Comparison of ENCODE assay signal across 8 cellular contexts in the genomic region with DNA sequence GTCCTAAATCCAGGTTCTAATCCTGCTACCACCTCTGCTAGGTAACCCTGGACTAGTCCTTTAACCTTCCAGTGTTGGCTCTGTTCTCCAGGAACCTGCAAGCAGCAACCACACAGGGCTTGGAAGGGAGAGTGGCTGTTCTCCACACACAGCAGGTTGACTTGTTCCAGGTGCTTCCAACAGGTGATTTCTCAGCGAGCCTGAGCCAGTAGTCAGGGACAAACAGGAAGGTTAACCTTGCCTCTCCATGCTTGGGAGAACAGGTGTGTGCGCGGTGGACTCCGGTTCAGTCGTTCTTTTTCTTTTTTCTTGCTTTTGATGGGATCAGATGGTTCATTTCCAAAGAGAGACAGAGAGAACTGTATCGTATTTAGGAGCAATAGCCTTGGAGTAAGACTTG. TPM values are rescaled to one million over a fixed set of nuclear protein-coding genes. Genes with fewer than 3 reads are reported as not detected.
A peak's percentile ranks its signal among the peaks of the same experiment; 100 is the strongest.
DNase-seq lines count a peak whose midpoint lies in the region; ATAC-seq and TF ChIP-seq lines count a peak whose summit lies in the region.

No MANE protein-coding gene starts in this region.

- no peak for DNase-seq in activated CD4-positive, alpha-beta T cell treated with anti-CD3 and anti-CD28 coated beads for 36 hours
- no peak for DNase-seq in activated CD4-positive, alpha-beta T cell treated with anti-CD3 and anti-CD28 coated beads for 1 hour
- DNase-seq in T-helper 17 cell (no peak), glutamatergic neuron (no peak), gastrocnemius medialis (no peak), NCI-H128 (lab: John Stamatoyannopoulos, UW; ENCODE audit: unreplicated experiment) (no peak), lower leg skin (ENCODE audit: low spot score in 2 of 2) (no peak)
- no peak for DNase-seq in stimulated activated effector memory CD8-positive, alpha-beta T cell treated with anti-CD3 and anti-CD28 coated beads, Interleukin-12 subunit alpha, Interleukin-12 subunit beta, amount 100 ng/mL, for 72 hours (ENCODE audit: low spot score in 2 of 2)

- H3K27me3 Mint-ChIP-seq in activated CD4-positive, alpha-beta T cell treated with anti-CD3 and anti-CD28 coated beads for 36 hours = peaks cover 32% of the 10 kb centered on the region
- H3K27me3 Mint-ChIP-seq in T-helper 17 cell (peaks cover 59% of the 10 kb centered on the region), glutamatergic neuron (ENCODE audit: unreplicated experiment) (peaks cover 22% of the 10 kb centered on the region)

- no peak overlapping the region for H3K27ac ChIP-seq in gastrocnemius medialis

- H3K4me1 ChIP-seq in gastrocnemius medialis = peaks cover 0 to 11% of the 10 kb centered on the region in 2 donors

- H3K4me3 Mint-ChIP-seq in activated CD4-positive, alpha-beta T cell treated with anti-CD3 and anti-CD28 coated beads for 36 hours = peak overlapping the region; percentile 82
- H3K4me3 Mint-ChIP-seq in T-helper 17 cell = peak overlapping the region; percentile 81
- peak overlapping the region; percentile 75 for H3K4me3 Mint-ChIP-seq in glutamatergic neuron (ENCODE audit: unreplicated experiment)
- peak overlapping the region; percentile 32 for H3K4me3 Mint-ChIP-seq in stimulated activated effector memory CD8-positive, alpha-beta T cell treated with anti-CD3 and anti-CD28 coated beads, Interleukin-12 subunit alpha, Interleukin-12 subunit beta, amount 100 ng/mL, for 72 hours

- no peaks in the 10 kb centered on the region for H3K9me3 Mint-ChIP-seq in activated CD4-positive, alpha-beta T cell treated with anti-CD3 and anti-CD28 coated beads for 36 hours (ENCODE audit: low read depth)
- peaks cover 4% of the 10 kb centered on the region for H3K9me3 Mint-ChIP-seq in glutamatergic neuron (ENCODE audit: unreplicated experiment)
- no peaks in the 10 kb centered on the region for H3K9me3 Mint-ChIP-seq in stimulated activated effector memory CD8-positive, alpha-beta T cell treated with anti-CD3 and anti-CD28 coated beads, Interleukin-12 subunit alpha, Interleukin-12 subunit beta, amount 100 ng/mL, for 72 hours

- no peak overlapping the region for H3K27ac Mint-ChIP-seq in activated CD4-positive, alpha-beta T cell treated with anti-CD3 and anti-CD28 coated beads for 36 hours
- H3K27ac Mint-ChIP-seq in T-helper 17 cell (no peak overlapping the region), glutamatergic neuron (ENCODE audit: unreplicated experiment) (no peak overlapping the region)
- no peak overlapping the region for H3K27ac Mint-ChIP-seq in stimulated activated effector memory CD8-positive, alpha-beta T cell treated with anti-CD3 and anti-CD28 coated beads, Interleukin-12 subunit alpha, Interleukin-12 subunit beta, amount 100 ng/mL, for 72 hours

- H3K9me3 ChIP-seq in T-helper 17 cell (ENCODE audit: control insufficient read depth, low read length, poor library complexity, severe bottlenecking) = no peaks in the 10 kb centered on the region
- H3K9me3 ChIP-seq in gastrocnemius medialis = no peaks in the 10 kb centered on the region

- WGBS in lower leg skin, 2 donors = 31 to 49% methylated on average over 6 of the region's 6 CpGs

- TF ChIP-seq POLR2A in gastrocnemius medialis (IDR thresholded peaks at IDR 0.05) = no peak
- TF ChIP-seq POLR2A in lower leg skin (IDR thresholded peaks at IDR 0.05) = no peak

- intact Hi-C loops in activated CD4-positive, alpha-beta T cell treated with anti-CD3 and anti-CD28 coated beads for 36 hours (cut with DNase I, micrococcal nuclease) = no loop called here
- intact Hi-C loops in gastrocnemius medialis (cut with DNase I; ENCODE audit: low total_unique reads) (no loop called here), lower leg skin (cut with DNase I; ENCODE audit: low total_unique reads) (no loop called here)

- H3K4me3 ChIP-seq in gastrocnemius medialis (no peak overlapping the region), lower leg skin (ENCODE audit: low read depth, poor library complexity, severe bottlenecking) (no peak overlapping the region)

- no peaks in the 10 kb centered on the region for H3K27me3 ChIP-seq in gastrocnemius medialis

- POLR2A ChIA-PET in activated CD4-positive, alpha-beta T cell treated with anti-CD3 and anti-CD28 coated beads for 36 hours (lab: Charles Lee) = no interaction called here

- H3K4me1 Mint-ChIP-seq in activated CD4-positive, alpha-beta T cell treated with anti-CD3 and anti-CD28 coated beads for 36 hours = peaks cover 16% of the 10 kb centered on the region
- H3K4me1 Mint-ChIP-seq in T-helper 17 cell (peaks cover 14% of the 10 kb centered on the region), glutamatergic neuron (ENCODE audit: low read depth, unreplicated experiment) (peaks cover 8% of the 10 kb centered on the region)
- peaks cover 11% of the 10 kb centered on the region for H3K4me1 Mint-ChIP-seq in stimulated activated effector memory CD8-positive, alpha-beta T cell treated with anti-CD3 and anti-CD28 coated beads, Interleukin-12 subunit alpha, Interleukin-12 subunit beta, amount 100 ng/mL, for 72 hours

- CTCF ChIA-PET in activated CD4-positive, alpha-beta T cell treated with anti-CD3 and anti-CD28 coated beads for 36 hours (lab: Charles Lee) = no interaction called here

- in situ Hi-C loops in gastrocnemius medialis (cut with MboI; ENCODE audit: low sequenced_read_pairs in 4 of 4) = loop anchor here in 3 of 4 donors (10.0 to 25.0 kb wide), 2 partner anchors 193 to 206 kb away; no protein-coding TSS in a partner anchor

- no peak for TF ChIP-seq CTCF in glutamatergic neuron (IDR thresholded peaks at IDR 0.05; ENCODE audit: partially characterized antibody, unreplicated experiment)
- no peak for TF ChIP-seq CTCF in gastrocnemius medialis (IDR thresholded peaks at IDR 0.05 in 4 of 5, conservative IDR thresholded peaks at IDR 0.05 in 1 of 5)
- TF ChIP-seq CTCF in lower leg skin (IDR thresholded peaks at IDR 0.05) = no peak

- no peaks in the 10 kb centered on the region for H3K36me3 ChIP-seq in gastrocnemius medialis

- no peak for ATAC-seq in activated CD4-positive, alpha-beta T cell treated with anti-CD3 and anti-CD28 coated beads for 36 hours
- no peak for ATAC-seq in T-helper 17 cell
- no peak for ATAC-seq in stimulated activated effector memory CD8-positive, alpha-beta T cell treated with anti-CD3 and anti-CD28 coated beads, Interleukin-12 subunit alpha, Interleukin-12 subunit beta, amount 100 ng/mL, for 72 hours
- no peak for ATAC-seq in gastrocnemius medialis

- no peaks in the 10 kb centered on the region for H3K36me3 Mint-ChIP-seq in activated CD4-positive, alpha-beta T cell treated with anti-CD3 and anti-CD28 coated beads for 36 hours (ENCODE audit: low read depth)
- H3K36me3 Mint-ChIP-seq in T-helper 17 cell (ENCODE audit: low read depth) (peaks cover 10% of the 10 kb centered on the region), glutamatergic neuron (ENCODE audit: unreplicated experiment) (no peaks in the 10 kb centered on the region)
- H3K36me3 Mint-ChIP-seq in stimulated activated effector memory CD8-positive, alpha-beta T cell treated with anti-CD3 and anti-CD28 coated beads, Interleukin-12 subunit alpha, Interleukin-12 subunit beta, amount 100 ng/mL, for 72 hours = no peaks in the 10 kb centered on the region

RNA-seq across cellular contexts. Expression of a gene that starts 0.8 kb away (rescaled TPM):
- 1 to 10 TPM; 1.9 to 2.3 TPM for total RNA-seq in activated CD4-positive, alpha-beta T cell treated with anti-CD3 and anti-CD28 coated beads for 36 hours
- total RNA-seq in T-helper 17 cell (under 1 TPM in 1 of 2 donors, not detected in 1; 0.05 TPM), glutamatergic neuron (ENCODE audit: unreplicated experiment) (9.4 TPM), gastrocnemius medialis (1 to 10 TPM; 2.2 to 3.6 (median 2.9) TPM), lower leg skin (10 to 100 TPM in 2 of 4 donors, 1 to 10 TPM in 2; 7.3 to 17.1 (median 10.9) TPM)

Comparison
In these comparisons a context has a peak if more than half of its experiments do, and no peak if none do; other contexts are left out.
1. H3K4me3 Mint-ChIP-seq: peak in every context shown above with its lines; median percentile 82 in activated CD4-positive, alpha-beta T cell treated with anti-CD3 and anti-CD28 coated beads for 36 hours; 81 in T-helper 17 cell; 75 in glutamatergic neuron; 32 in stimulated activated effector memory CD8-positive, alpha-beta T cell treated with anti-CD3 and anti-CD28 coated beads, Interleukin-12 subunit alpha, Interleukin-12 subunit beta, amount 100 ng/mL, for 72 hours.